8 cellular contexts compared by ENCODE assay signal in the genomic region with DNA sequence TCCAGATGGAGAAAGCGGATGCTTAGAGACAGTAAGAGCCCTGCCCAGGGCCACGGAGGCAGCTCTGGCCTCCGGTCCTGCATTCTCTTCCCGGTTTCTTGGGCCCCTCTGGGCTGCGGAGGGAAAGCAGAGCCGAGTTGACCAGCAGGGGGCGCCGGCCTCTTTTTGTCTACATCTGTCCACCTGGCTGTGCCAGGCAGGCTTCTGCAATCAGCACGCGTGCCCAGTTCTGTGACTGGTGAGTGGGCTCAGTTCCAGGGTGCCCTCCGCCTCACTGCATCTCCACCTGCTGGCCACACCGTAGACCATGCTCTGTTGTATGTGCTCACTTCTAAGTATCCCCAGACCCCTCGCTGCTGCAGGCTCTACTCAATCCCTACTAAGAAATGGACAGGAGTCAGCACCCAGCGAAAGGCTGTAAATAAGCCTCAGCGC. TPM values are rescaled to one million over a fixed set of nuclear protein-coding genes. Genes with fewer than 3 reads are reported as not detected.
DNase-seq lines count a peak whose midpoint lies in the region; ATAC-seq lines count a peak whose summit lies in the region.

No MANE protein-coding gene starts in this region.

- no peaks in the 10 kb centered on the region for H3K9me3 Mint-ChIP-seq in activated CD8-positive, alpha-beta T cell treated with anti-CD3 and anti-CD28 coated beads, Interleukin-2, amount 10 ng/mL, durations not matched to agents 7 days and 5 days (ENCODE audit: insufficient read depth)
- peaks cover 2% of the 10 kb centered on the region for H3K9me3 Mint-ChIP-seq in memory B cell

- CTCF ChIA-PET in activated CD8-positive, alpha-beta T cell treated with anti-CD3 and anti-CD28 coated beads, Interleukin-2, amount 10 ng/mL, durations not matched to agents 7 days and 5 days (lab: Charles Lee) = interaction anchor here (0.7 to 2.1 kb wide), 10 partner anchors 9 to 410 kb away, joined by 3 to 16 read pairs (median 3); no protein-coding TSS in a partner anchor

- POLR2A ChIA-PET in activated CD8-positive, alpha-beta T cell treated with anti-CD3 and anti-CD28 coated beads, Interleukin-2, amount 10 ng/mL, durations not matched to agents 7 days and 5 days (lab: Charles Lee) = no interaction called here

- H3K27me3 ChIP-seq in effector memory CD4-positive, alpha-beta T cell (replicated peaks; ENCODE audit: control insufficient read depth, insufficient read depth, low read length, poor library complexity, severe bottlenecking) = no peaks in the 10 kb centered on the region

- DNase-seq in EL (peak; percentile 68), NCI-H69 (lab: John Stamatoyannopoulos, UW) (peak; percentile 91), memory B cell (ENCODE audit: low spot score in 2 of 2) (peak; percentile 43 to 60)
- DNase-seq in activated CD8-positive, alpha-beta T cell treated with anti-CD3 and anti-CD28 coated beads, Interleukin-2, amount 10 ng/mL, durations not matched to agents 7 days and 5 days = peak; percentile 80
- DNase-seq in effector memory CD4-positive, alpha-beta T cell = peak; percentile 17 to 38 (median 32)
- DNase-seq in stimulated activated CD8-positive, alpha-beta memory T cell treated with anti-CD3 and anti-CD28 coated beads, Interleukin-15, amount 100 ng/mL, for 24 hours (ENCODE audit: low read depth) = peak; percentile 59

- peak; percentile 72 for ATAC-seq in HG03432 (IDR thresholded peaks at IDR 0.05; ENCODE audit: unreplicated experiment)
- peak; percentile 91 for ATAC-seq in activated CD8-positive, alpha-beta T cell treated with anti-CD3 and anti-CD28 coated beads, Interleukin-2, amount 10 ng/mL, durations not matched to agents 7 days and 5 days
- ATAC-seq in memory B cell (ENCODE audit: low read depth) = peak; percentile 71
- no peak for ATAC-seq in HG02884 (IDR thresholded peaks at IDR 0.05; ENCODE audit: unreplicated experiment)

- no peaks in the 10 kb centered on the region for H3K4me1 ChIP-seq in effector memory CD4-positive, alpha-beta T cell (ENCODE audit: control insufficient read depth, insufficient read depth, low read length, poor library complexity, severe bottlenecking)

- H3K27me3 Mint-ChIP-seq in activated CD8-positive, alpha-beta T cell treated with anti-CD3 and anti-CD28 coated beads, Interleukin-2, amount 10 ng/mL, durations not matched to agents 7 days and 5 days (ENCODE audit: low read depth) = peaks cover 23% of the 10 kb centered on the region
- H3K27me3 Mint-ChIP-seq in memory B cell = peaks cover 12% of the 10 kb centered on the region

- H3K4me3 ChIP-seq in effector memory CD4-positive, alpha-beta T cell (ENCODE audit: insufficient read depth, low read depth, low read length, poor library complexity, severe bottlenecking) = no peak overlapping the region

- H3K36me3 ChIP-seq in effector memory CD4-positive, alpha-beta T cell (ENCODE audit: control insufficient read depth, insufficient read depth, low read length) = no peaks in the 10 kb centered on the region

- H3K27ac Mint-ChIP-seq in activated CD8-positive, alpha-beta T cell treated with anti-CD3 and anti-CD28 coated beads, Interleukin-2, amount 10 ng/mL, durations not matched to agents 7 days and 5 days = no peak overlapping the region
- no peak overlapping the region for H3K27ac Mint-ChIP-seq in memory B cell

- no peaks in the 10 kb centered on the region for H3K4me1 Mint-ChIP-seq in activated CD8-positive, alpha-beta T cell treated with anti-CD3 and anti-CD28 coated beads, Interleukin-2, amount 10 ng/mL, durations not matched to agents 7 days and 5 days (ENCODE audit: low read depth)
- peaks cover 3% of the 10 kb centered on the region for H3K4me1 Mint-ChIP-seq in memory B cell

- no peak overlapping the region for H3K4me3 Mint-ChIP-seq in activated CD8-positive, alpha-beta T cell treated with anti-CD3 and anti-CD28 coated beads, Interleukin-2, amount 10 ng/mL, durations not matched to agents 7 days and 5 days
- H3K4me3 Mint-ChIP-seq in memory B cell = no peak overlapping the region

- no peaks in the 10 kb centered on the region for H3K9me3 ChIP-seq in effector memory CD4-positive, alpha-beta T cell (ENCODE audit: control insufficient read depth, low read length)

- no peak overlapping the region for H3K27ac ChIP-seq in effector memory CD4-positive, alpha-beta T cell (ENCODE audit: insufficient read depth, low read length, poor library complexity, severe bottlenecking)

- no peaks in the 10 kb centered on the region for H3K36me3 Mint-ChIP-seq in activated CD8-positive, alpha-beta T cell treated with anti-CD3 and anti-CD28 coated beads, Interleukin-2, amount 10 ng/mL, durations not matched to agents 7 days and 5 days (ENCODE audit: low read depth)
- H3K36me3 Mint-ChIP-seq in memory B cell = peaks cover 2% of the 10 kb centered on the region

RNA-seq across cellular contexts. Expression of a gene that starts 6.7 kb away (rescaled TPM):
- under 1 TPM; 0.21 to 0.24 TPM for total RNA-seq in activated CD8-positive, alpha-beta T cell treated with anti-CD3 and anti-CD28 coated beads, Interleukin-2, amount 10 ng/mL, durations not matched to agents 7 days and 5 days

Comparison
In these comparisons a context has a peak if more than half of its experiments do, and no peak if none do; other contexts are left out.
1. DNase-seq: peak in every context shown above with its lines; median percentile 91 in NCI-H69; 80 in activated CD8-positive, alpha-beta T cell treated with anti-CD3 and anti-CD28 coated beads, Interleukin-2, amount 10 ng/mL, durations not matched to agents 7 days and 5 days; 68 in EL; 59 in stimulated activated CD8-positive, alpha-beta memory T cell treated with anti-CD3 and anti-CD28 coated beads, Interleukin-15, amount 100 ng/mL, for 24 hours; 52 in memory B cell; 32 in effector memory CD4-positive, alpha-beta T cell.